ENCODE assay signal across 2 cellular contexts in the genomic region with DNA sequence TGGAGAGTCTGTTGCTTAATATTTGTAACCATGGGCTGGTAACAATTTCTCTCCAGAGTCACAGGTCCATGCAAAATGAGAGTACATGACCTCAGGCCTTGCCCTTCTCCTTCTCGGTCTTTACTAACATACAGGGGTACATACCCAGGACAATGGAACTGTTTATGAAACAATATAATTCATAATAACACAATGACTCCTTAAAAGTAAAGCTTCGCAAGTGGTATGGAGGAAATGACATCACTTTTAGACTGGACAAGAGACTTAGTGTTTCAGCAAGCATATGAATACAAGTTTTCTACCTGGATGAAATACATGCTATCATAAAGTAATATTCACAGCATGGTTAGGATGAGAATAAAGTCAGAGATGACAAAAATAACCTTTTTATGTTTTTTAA.
TF ChIP-seq lines count a peak whose summit lies in the region.

No MANE protein-coding gene starts in this region.

TF ChIP-seq in SK-N-SH, 30 proteins besides CTCF, POLR2A, EP300 and RAD21 (continued from another document):
- TF ChIP-seq, protein P1, sequence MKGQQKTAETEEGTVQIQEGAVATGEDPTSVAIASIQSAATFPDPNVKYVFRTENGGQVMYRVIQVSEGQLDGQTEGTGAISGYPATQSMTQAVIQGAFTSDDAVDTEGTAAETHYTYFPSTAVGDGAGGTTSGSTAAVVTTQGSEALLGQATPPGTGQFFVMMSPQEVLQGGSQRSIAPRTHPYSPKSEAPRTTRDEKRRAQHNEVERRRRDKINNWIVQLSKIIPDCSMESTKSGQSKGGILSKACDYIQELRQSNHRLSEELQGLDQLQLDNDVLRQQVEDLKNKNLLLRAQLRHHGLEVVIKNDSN (IDR thresholded peaks at IDR 0.05; ENCODE audit: borderline replicate concordance, low read depth): no peak
- TF ChIP-seq RXRA (IDR thresholded peaks at IDR 0.05; ENCODE audit: borderline replicate concordance, low read depth): no peak
- TF ChIP-seq, protein P2, sequence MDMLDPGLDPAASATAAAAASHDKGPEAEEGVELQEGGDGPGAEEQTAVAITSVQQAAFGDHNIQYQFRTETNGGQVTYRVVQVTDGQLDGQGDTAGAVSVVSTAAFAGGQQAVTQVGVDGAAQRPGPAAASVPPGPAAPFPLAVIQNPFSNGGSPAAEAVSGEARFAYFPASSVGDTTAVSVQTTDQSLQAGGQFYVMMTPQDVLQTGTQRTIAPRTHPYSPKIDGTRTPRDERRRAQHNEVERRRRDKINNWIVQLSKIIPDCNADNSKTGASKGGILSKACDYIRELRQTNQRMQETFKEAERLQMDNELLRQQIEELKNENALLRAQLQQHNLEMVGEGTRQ (IDR thresholded peaks at IDR 0.05; ENCODE audit: borderline replicate concordance, low read depth, low read length): no peak

TF ChIP-seq in SK-N-SH treated with all-trans-retinoic acid at 6 μM for 48 hours, 23 proteins besides CTCF, POLR2A, EP300 and RAD21 (continued from another document):
- TF ChIP-seq, protein P3, sequence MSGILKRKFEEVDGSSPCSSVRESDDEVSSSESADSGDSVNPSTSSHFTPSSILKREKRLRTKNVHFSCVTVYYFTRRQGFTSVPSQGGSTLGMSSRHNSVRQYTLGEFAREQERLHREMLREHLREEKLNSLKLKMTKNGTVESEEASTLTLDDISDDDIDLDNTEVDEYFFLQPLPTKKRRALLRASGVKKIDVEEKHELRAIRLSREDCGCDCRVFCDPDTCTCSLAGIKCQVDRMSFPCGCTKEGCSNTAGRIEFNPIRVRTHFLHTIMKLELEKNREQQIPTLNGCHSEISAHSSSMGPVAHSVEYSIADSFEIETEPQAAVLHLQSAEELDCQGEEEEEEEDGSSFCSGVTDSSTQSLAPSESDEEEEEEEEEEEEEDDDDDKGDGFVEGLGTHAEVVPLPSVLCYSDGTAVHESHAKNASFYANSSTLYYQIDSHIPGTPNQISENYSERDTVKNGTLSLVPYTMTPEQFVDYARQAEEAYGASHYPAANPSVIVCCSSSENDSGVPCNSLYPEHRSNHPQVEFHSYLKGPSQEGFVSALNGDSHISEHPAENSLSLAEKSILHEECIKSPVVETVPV (CRISPR knock-in tag; IDR thresholded peaks at IDR 0.05): no peak
- TF ChIP-seq OSR1 (CRISPR knock-in tag; IDR thresholded peaks at IDR 0.05) (no peak), ISL1 (CRISPR knock-in tag; IDR thresholded peaks at IDR 0.05) (no peak), BACH2 (CRISPR knock-in tag; IDR thresholded peaks at IDR 0.05; ENCODE audit: borderline replicate concordance) (no peak), ZNF70 (CRISPR knock-in tag; IDR thresholded peaks at IDR 0.05) (no peak), ZFP30 (CRISPR knock-in tag; IDR thresholded peaks at IDR 0.05) (no peak), ZC3H10 (CRISPR knock-in tag; IDR thresholded peaks at IDR 0.05) (no peak), ZNF8 (CRISPR knock-in tag; IDR thresholded peaks at IDR 0.05) (no peak)
- TF ChIP-seq, protein P4, sequence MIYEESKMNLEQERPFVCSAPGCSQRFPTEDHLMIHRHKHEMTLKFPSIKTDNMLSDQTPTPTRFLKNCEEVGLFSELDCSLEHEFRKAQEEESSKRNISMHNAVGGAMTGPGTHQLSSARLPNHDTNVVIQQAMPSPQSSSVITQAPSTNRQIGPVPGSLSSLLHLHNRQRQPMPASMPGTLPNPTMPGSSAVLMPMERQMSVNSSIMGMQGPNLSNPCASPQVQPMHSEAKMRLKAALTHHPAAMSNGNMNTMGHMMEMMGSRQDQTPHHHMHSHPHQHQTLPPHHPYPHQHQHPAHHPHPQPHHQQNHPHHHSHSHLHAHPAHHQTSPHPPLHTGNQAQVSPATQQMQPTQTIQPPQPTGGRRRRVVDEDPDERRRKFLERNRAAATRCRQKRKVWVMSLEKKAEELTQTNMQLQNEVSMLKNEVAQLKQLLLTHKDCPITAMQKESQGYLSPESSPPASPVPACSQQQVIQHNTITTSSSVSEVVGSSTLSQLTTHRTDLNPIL (CRISPR knock-in tag; IDR thresholded peaks at IDR 0.05; ENCODE audit: low read depth): no peak
- TF ChIP-seq, protein P5, sequence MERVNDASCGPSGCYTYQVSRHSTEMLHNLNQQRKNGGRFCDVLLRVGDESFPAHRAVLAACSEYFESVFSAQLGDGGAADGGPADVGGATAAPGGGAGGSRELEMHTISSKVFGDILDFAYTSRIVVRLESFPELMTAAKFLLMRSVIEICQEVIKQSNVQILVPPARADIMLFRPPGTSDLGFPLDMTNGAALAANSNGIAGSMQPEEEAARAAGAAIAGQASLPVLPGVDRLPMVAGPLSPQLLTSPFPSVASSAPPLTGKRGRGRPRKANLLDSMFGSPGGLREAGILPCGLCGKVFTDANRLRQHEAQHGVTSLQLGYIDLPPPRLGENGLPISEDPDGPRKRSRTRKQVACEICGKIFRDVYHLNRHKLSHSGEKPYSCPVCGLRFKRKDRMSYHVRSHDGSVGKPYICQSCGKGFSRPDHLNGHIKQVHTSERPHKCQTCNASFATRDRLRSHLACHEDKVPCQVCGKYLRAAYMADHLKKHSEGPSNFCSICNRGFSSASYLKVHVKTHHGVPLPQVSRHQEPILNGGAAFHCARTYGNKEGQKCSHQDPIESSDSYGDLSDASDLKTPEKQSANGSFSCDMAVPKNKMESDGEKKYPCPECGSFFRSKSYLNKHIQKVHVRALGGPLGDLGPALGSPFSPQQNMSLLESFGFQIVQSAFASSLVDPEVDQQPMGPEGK (CRISPR knock-in tag; IDR thresholded peaks at IDR 0.05; ENCODE audit: borderline replicate concordance): no peak
- TF ChIP-seq, protein P6, sequence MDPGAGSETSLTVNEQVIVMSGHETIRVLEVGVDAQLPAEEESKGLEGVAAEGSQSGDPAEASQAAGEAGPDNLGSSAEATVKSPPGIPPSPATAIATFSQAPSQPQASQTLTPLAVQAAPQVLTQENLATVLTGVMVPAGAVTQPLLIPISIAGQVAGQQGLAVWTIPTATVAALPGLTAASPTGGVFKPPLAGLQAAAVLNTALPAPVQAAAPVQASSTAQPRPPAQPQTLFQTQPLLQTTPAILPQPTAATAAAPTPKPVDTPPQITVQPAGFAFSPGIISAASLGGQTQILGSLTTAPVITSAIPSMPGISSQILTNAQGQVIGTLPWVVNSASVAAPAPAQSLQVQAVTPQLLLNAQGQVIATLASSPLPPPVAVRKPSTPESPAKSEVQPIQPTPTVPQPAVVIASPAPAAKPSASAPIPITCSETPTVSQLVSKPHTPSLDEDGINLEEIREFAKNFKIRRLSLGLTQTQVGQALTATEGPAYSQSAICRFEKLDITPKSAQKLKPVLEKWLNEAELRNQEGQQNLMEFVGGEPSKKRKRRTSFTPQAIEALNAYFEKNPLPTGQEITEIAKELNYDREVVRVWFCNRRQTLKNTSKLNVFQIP (CRISPR knock-in tag; IDR thresholded peaks at IDR 0.05; ENCODE audit: borderline replicate concordance, low read depth): no peak
- TF ChIP-seq, protein P7, sequence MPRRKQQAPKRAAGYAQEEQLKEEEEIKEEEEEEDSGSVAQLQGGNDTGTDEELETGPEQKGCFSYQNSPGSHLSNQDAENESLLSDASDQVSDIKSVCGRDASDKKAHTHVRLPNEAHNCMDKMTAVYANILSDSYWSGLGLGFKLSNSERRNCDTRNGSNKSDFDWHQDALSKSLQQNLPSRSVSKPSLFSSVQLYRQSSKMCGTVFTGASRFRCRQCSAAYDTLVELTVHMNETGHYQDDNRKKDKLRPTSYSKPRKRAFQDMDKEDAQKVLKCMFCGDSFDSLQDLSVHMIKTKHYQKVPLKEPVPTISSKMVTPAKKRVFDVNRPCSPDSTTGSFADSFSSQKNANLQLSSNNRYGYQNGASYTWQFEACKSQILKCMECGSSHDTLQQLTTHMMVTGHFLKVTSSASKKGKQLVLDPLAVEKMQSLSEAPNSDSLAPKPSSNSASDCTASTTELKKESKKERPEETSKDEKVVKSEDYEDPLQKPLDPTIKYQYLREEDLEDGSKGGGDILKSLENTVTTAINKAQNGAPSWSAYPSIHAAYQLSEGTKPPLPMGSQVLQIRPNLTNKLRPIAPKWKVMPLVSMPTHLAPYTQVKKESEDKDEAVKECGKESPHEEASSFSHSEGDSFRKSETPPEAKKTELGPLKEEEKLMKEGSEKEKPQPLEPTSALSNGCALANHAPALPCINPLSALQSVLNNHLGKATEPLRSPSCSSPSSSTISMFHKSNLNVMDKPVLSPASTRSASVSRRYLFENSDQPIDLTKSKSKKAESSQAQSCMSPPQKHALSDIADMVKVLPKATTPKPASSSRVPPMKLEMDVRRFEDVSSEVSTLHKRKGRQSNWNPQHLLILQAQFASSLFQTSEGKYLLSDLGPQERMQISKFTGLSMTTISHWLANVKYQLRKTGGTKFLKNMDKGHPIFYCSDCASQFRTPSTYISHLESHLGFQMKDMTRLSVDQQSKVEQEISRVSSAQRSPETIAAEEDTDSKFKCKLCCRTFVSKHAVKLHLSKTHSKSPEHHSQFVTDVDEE (CRISPR knock-in tag; IDR thresholded peaks at IDR 0.05): no peak
